9 cellular contexts compared by ENCODE assay signal in the genomic region with DNA sequence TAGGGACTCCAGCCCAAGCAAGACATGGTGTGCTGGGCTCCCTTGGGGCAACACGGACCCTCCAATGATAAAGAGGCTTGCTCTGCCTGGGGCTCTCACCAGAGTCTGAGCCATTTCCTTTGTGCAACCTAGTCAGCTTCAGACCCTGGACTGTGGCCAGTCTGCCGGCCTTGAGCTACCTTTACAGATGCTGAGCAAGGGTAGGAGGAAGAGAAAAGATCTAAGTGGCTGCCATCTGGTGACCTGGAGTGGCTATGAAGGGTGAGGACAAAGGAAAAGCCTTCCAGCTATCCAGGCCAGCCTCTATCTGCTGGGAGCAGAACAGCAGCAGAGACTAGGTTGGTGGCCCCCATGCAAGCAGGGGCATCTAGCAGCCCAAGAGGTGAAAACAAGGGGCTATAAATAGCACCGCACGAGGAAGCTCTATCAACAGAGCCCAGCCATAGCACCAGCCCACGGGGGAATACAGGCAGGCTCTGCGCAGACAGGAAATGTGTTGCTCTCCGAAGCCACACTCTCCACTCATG.
A peak's percentile ranks its signal among the peaks of the same experiment; 100 is the strongest.
DNase-seq lines count a peak whose midpoint lies in the region; ATAC-seq, FAIRE-seq and TF ChIP-seq lines count a peak whose summit lies in the region.
"Had no signal": no experiment of that assay in that cellular context is flagged by ENCODE, and none has a peak within 500 bp of the region (broad histone marks: within the 10 kb centered on the region; RNA-seq: fewer than 3 reads in every experiment).

No MANE protein-coding gene starts in this region.

- TF ChIP-seq CTCF in bronchial epithelial cell (IDR thresholded peaks at IDR 0.05; ENCODE audit: insufficient read depth, low read length, severe bottlenecking) (no peak), progenitor cell of endocrine pancreas (IDR thresholded peaks at IDR 0.05; ENCODE audit: unreplicated experiment) (no peak)

- H3K36me3 ChIP-seq in bronchial epithelial cell (ENCODE audit: control insufficient read depth, insufficient read depth, low read length), result no peaks in the 10 kb centered on the region

- H3K36me3 Mint-ChIP-seq in naive thymus-derived CD8-positive, alpha-beta T cell, result peaks cover 0 to 63% (median 12%) of the 10 kb centered on the region in 3 donors
- no peaks in the 10 kb centered on the region for H3K36me3 Mint-ChIP-seq in progenitor cell of endocrine pancreas (ENCODE audit: insufficient read depth)

- H3K4me3 ChIP-seq in bronchial epithelial cell (ENCODE audit: low read depth, low read length), result no peak overlapping the region

- peak; percentile 72 for ATAC-seq in GM18868 (IDR thresholded peaks at IDR 0.05; ENCODE audit: unreplicated experiment)
- peak; percentile 64 for ATAC-seq in HG03432 (IDR thresholded peaks at IDR 0.05; ENCODE audit: unreplicated experiment)
- peak; percentile 41 to 45 for ATAC-seq in naive thymus-derived CD8-positive, alpha-beta T cell
- no peak for ATAC-seq in HG02588 (IDR thresholded peaks at IDR 0.05; ENCODE audit: unreplicated experiment)

- H3K4me3 Mint-ChIP-seq in naive thymus-derived CD8-positive, alpha-beta T cell, result peak overlapping the region in 3 of 10 donors; percentile 18 to 42 (median 22)
- H3K4me3 Mint-ChIP-seq in progenitor cell of endocrine pancreas (ENCODE audit: low read depth), result no peak overlapping the region

- H3K27me3 Mint-ChIP-seq in naive thymus-derived CD8-positive, alpha-beta T cell, result no peaks in the 10 kb centered on the region
- H3K27me3 Mint-ChIP-seq in progenitor cell of endocrine pancreas, result peaks cover 9% of the 10 kb centered on the region

- H3K27me3 ChIP-seq in bronchial epithelial cell (ENCODE audit: control insufficient read depth, insufficient read depth, low read length), result no peaks in the 10 kb centered on the region

- POLR2A ChIA-PET in naive thymus-derived CD8-positive, alpha-beta T cell (lab: Charles Lee), result no interaction called here

- H3K4me1 Mint-ChIP-seq in naive thymus-derived CD8-positive, alpha-beta T cell, result peaks cover 20 to 43% (median 41%) of the 10 kb centered on the region in 4 donors
- no peaks in the 10 kb centered on the region for H3K4me1 Mint-ChIP-seq in progenitor cell of endocrine pancreas (ENCODE audit: low read depth)

- DNase-seq in bronchial epithelial cell (ENCODE audit: low read depth) (peak; percentile 4), HCEC 1CT (no peak), progenitor cell of endocrine pancreas (ENCODE audit: low spot score, unreplicated experiment) (no peak), SKM-1 treated with dmso at 0.1 percent for 144 hours (lab: John Stamatoyannopoulos, UW; ENCODE audit: unreplicated experiment) (no peak)
- DNase-seq in naive thymus-derived CD8-positive, alpha-beta T cell, result no peak
- DNase-seq: kidney had no signal

- H3K9me3 Mint-ChIP-seq in naive thymus-derived CD8-positive, alpha-beta T cell, result no peaks in the 10 kb centered on the region
- no peaks in the 10 kb centered on the region for H3K9me3 Mint-ChIP-seq in progenitor cell of endocrine pancreas (ENCODE audit: low read depth)

- H3K27ac Mint-ChIP-seq in naive thymus-derived CD8-positive, alpha-beta T cell, result peak overlapping the region in 8 of 10 donors; percentile 31 to 84 (median 78)
- no peak overlapping the region for H3K27ac Mint-ChIP-seq in progenitor cell of endocrine pancreas

- FAIRE-seq in bronchial epithelial cell (lab: Jason Lieb, UNC), result no peak
- FAIRE-seq: kidney had no signal
